9 cellular contexts compared by ENCODE assay signal in genomic region chr15:85542895-85543331, GRCh38.
A peak's percentile ranks its signal among the peaks of the same experiment; 100 is the strongest.
DNase-seq lines count a peak whose midpoint lies in the region; ATAC-seq, FAIRE-seq and TF ChIP-seq lines count a peak whose summit lies in the region.
"Had no signal": no experiment of that assay in that cellular context is flagged by ENCODE, and none has a peak within 500 bp of the region (broad histone marks: within the 10 kb centered on the region; RNA-seq: fewer than 3 reads in every experiment).

No MANE protein-coding gene starts in this region.

- H3K79me1 ChIP-seq in mesenchymal stem cell (replicated peaks; ENCODE audit: low read length, poor library complexity, severe bottlenecking): peaks cover 20% of the 10 kb centered on the region

- POLR2A ChIA-PET in activated CD4-positive, alpha-beta memory T cell treated with anti-CD3 and anti-CD28 coated beads for 36 hours (lab: Charles Lee): interaction anchor here (0.8 to 2.5 kb wide), 9 partner anchors 12 to 103 kb away, joined by 3 to 27 read pairs (median 7); no protein-coding TSS in a partner anchor
- POLR2A ChIA-PET in activated CD4-positive, alpha-beta memory T cell treated with anti-CD3 and anti-CD28 coated beads, Interleukin-2, amount 10 ng/mL, durations not matched to agents 7 days and 5 days (lab: Charles Lee): interaction anchor here (1.0 to 1.2 kb wide), 2 partner anchors 83 to 164 kb away, joined by 3 to 4 read pairs; no protein-coding TSS in a partner anchor

- TF ChIP-seq POLR2A in NB4 (IDR thresholded peaks at IDR 0.05; ENCODE audit: extremely low read depth, insufficient read length): no peak

- no peak overlapping the region for H3K4me2 ChIP-seq in mesenchymal stem cell (ENCODE audit: low read length, poor library complexity, severe bottlenecking)
- no peak overlapping the region for H3K4me2 ChIP-seq in smooth muscle cell

- no peak overlapping the region for H3K27ac ChIP-seq in mesenchymal stem cell (ENCODE audit: low read length, poor library complexity, severe bottlenecking)
- no peak overlapping the region for H3K27ac ChIP-seq in smooth muscle cell (ENCODE audit: low read depth)

- H2BK12ac ChIP-seq in mesenchymal stem cell (ENCODE audit: low read length in 2 of 2): no peak overlapping the region

- no peak overlapping the region for H2BK120ac ChIP-seq in mesenchymal stem cell (ENCODE audit: low read depth, low read length)

- peaks cover 15% of the 10 kb centered on the region for H3K36me3 Mint-ChIP-seq in activated CD4-positive, alpha-beta memory T cell treated with anti-CD3 and anti-CD28 coated beads for 36 hours
- peaks cover 40% of the 10 kb centered on the region for H3K36me3 Mint-ChIP-seq in activated CD4-positive, alpha-beta memory T cell treated with anti-CD3 and anti-CD28 coated beads, Interleukin-2, amount 10 ng/mL, durations not matched to agents 7 days and 5 days (ENCODE audit: low read depth)

- no peak overlapping the region for H3K18ac ChIP-seq in mesenchymal stem cell (ENCODE audit: low read depth in 1 of 2, low read length in 2 of 2)

- no peak overlapping the region for H2AK5ac ChIP-seq in mesenchymal stem cell (ENCODE audit: low read length, severe bottlenecking)

- H3K36me3 ChIP-seq in bronchial epithelial cell (ENCODE audit: control insufficient read depth, insufficient read depth, low read length) (peaks cover 5% of the 10 kb centered on the region), mesenchymal stem cell (ENCODE audit: control insufficient read depth in 1 of 2, insufficient read depth in 2 of 2, low read depth in 1 of 2, low read length in 2 of 2) (peaks cover 4 to 12% of the 10 kb centered on the region in 2 experiments), smooth muscle cell (ENCODE audit: low read depth) (peaks cover 13% of the 10 kb centered on the region)

- peak; percentile 34 for DNase-seq in activated CD4-positive, alpha-beta memory T cell treated with anti-CD3 and anti-CD28 coated beads for 36 hours
- DNase-seq in activated CD4-positive, alpha-beta memory T cell treated with anti-CD3 and anti-CD28 coated beads, Interleukin-2, amount 10 ng/mL, durations not matched to agents 7 days and 5 days: no peak
- DNase-seq in NB4 (ENCODE audit: low read depth) (peak; percentile 25), bronchial epithelial cell (ENCODE audit: low read depth) (peak; percentile 68), hippocampal formation (lab: John Stamatoyannopoulos, UW) (no peak), mesenchymal stem cell (no peak), smooth muscle cell (lab: John Stamatoyannopoulos, UW; ENCODE audit: unreplicated experiment) (no peak)
- no peak for DNase-seq in stimulated activated naive CD8-positive, alpha-beta T cell treated with anti-CD3 and anti-CD28 coated beads, Interleukin-15, Interleukin-2, amounts not matched to agents 100 U/mL and 50 U/mL, for 24 hours
- DNase-seq: KBM-7 had no signal

- no peak overlapping the region for H3K4ac ChIP-seq in mesenchymal stem cell (ENCODE audit: low read depth in 1 of 2, low read length in 2 of 2)

- H3K4me3 Mint-ChIP-seq in activated CD4-positive, alpha-beta memory T cell treated with anti-CD3 and anti-CD28 coated beads for 36 hours: no peak overlapping the region
- no peak overlapping the region for H3K4me3 Mint-ChIP-seq in activated CD4-positive, alpha-beta memory T cell treated with anti-CD3 and anti-CD28 coated beads, Interleukin-2, amount 10 ng/mL, durations not matched to agents 7 days and 5 days

- no CpG with 5 or more reads among the region's 3 CpGs for WGBS in mesenchymal stem cell
- WGBS in smooth muscle cell (ENCODE audit: low lambda C conversion rate): 60% methylated on average over 3 of the region's 3 CpGs

- H3K14ac ChIP-seq in mesenchymal stem cell (ENCODE audit: low read length in 2 of 2): no peak overlapping the region

- H3K27me3 Mint-ChIP-seq in activated CD4-positive, alpha-beta memory T cell treated with anti-CD3 and anti-CD28 coated beads for 36 hours: no peaks in the 10 kb centered on the region
- H3K27me3 Mint-ChIP-seq in activated CD4-positive, alpha-beta memory T cell treated with anti-CD3 and anti-CD28 coated beads, Interleukin-2, amount 10 ng/mL, durations not matched to agents 7 days and 5 days: no peaks in the 10 kb centered on the region

- no peak overlapping the region for H3K23ac ChIP-seq in mesenchymal stem cell (ENCODE audit: low read length in 2 of 2)

- H3K4me3 ChIP-seq in NB4 (ENCODE audit: low read depth, low read length) (no peak overlapping the region), bronchial epithelial cell (ENCODE audit: low read depth, low read length) (no peak overlapping the region), mesenchymal stem cell (ENCODE audit: insufficient read depth in 1 of 2, low read depth in 1 of 2, low read length in 2 of 2) (no peak overlapping the region), smooth muscle cell (no peak overlapping the region)

- no peak overlapping the region for H4K91ac ChIP-seq in mesenchymal stem cell (ENCODE audit: low read length)

- H3K27ac Mint-ChIP-seq in activated CD4-positive, alpha-beta memory T cell treated with anti-CD3 and anti-CD28 coated beads for 36 hours: peak overlapping the region; percentile 61
- H3K27ac Mint-ChIP-seq in activated CD4-positive, alpha-beta memory T cell treated with anti-CD3 and anti-CD28 coated beads, Interleukin-2, amount 10 ng/mL, durations not matched to agents 7 days and 5 days: no peak overlapping the region

- H4K8ac ChIP-seq in mesenchymal stem cell (ENCODE audit: low read length): no peak overlapping the region

- peak; percentile 50 for FAIRE-seq in bronchial epithelial cell (lab: Jason Lieb, UNC)

- peaks cover 44% of the 10 kb centered on the region for H4K20me1 ChIP-seq in smooth muscle cell (ENCODE audit: low read depth)

- no peak overlapping the region for H2AFZ ChIP-seq in mesenchymal stem cell (ENCODE audit: low read depth, low read length)
- no peak overlapping the region for H2AFZ ChIP-seq in smooth muscle cell (ENCODE audit: low read depth)

- no peaks in the 10 kb centered on the region for H3K9me3 ChIP-seq in mesenchymal stem cell (ENCODE audit: control insufficient read depth, low read length)
- no peaks in the 10 kb centered on the region for H3K9me3 ChIP-seq in smooth muscle cell (replicated peaks; ENCODE audit: low read depth)

- no peaks in the 10 kb centered on the region for H3F3A ChIP-seq in smooth muscle cell (ENCODE audit: low read depth)

- no peak overlapping the region for H3K9ac ChIP-seq in mesenchymal stem cell (ENCODE audit: low read length)
- no peak overlapping the region for H3K9ac ChIP-seq in smooth muscle cell (ENCODE audit: low read depth)

- no peak for TF ChIP-seq CTCF in NB4 (IDR thresholded peaks at IDR 0.05; ENCODE audit: low read depth, low read length)
- no peak for TF ChIP-seq CTCF in bronchial epithelial cell (IDR thresholded peaks at IDR 0.05; ENCODE audit: insufficient read depth, low read length, severe bottlenecking)
- TF ChIP-seq CTCF in smooth muscle cell (IDR thresholded peaks at IDR 0.05; ENCODE audit: borderline replicate concordance, insufficient read depth, poor library complexity, severe bottlenecking): no peak

- H3K79me2 ChIP-seq in smooth muscle cell (ENCODE audit: low read depth): peaks cover 33% of the 10 kb centered on the region

- no peaks in the 10 kb centered on the region for H3K4me1 ChIP-seq in mesenchymal stem cell (ENCODE audit: control insufficient read depth, insufficient read depth, low read depth, low read length)
- H3K4me1 ChIP-seq in smooth muscle cell (ENCODE audit: low read depth): no peaks in the 10 kb centered on the region

- no peak overlapping the region for H2BK15ac ChIP-seq in mesenchymal stem cell (ENCODE audit: low read depth, poor library complexity, severe bottlenecking)

- CTCF ChIA-PET in activated CD4-positive, alpha-beta memory T cell treated with anti-CD3 and anti-CD28 coated beads for 36 hours (lab: Charles Lee): interaction anchor here (0.6 to 3.2 kb wide), 7 partner anchors 9 to 247 kb away, joined by 3 to 13 read pairs (median 4); no protein-coding TSS in a partner anchor
- CTCF ChIA-PET in activated CD4-positive, alpha-beta memory T cell treated with anti-CD3 and anti-CD28 coated beads, Interleukin-2, amount 10 ng/mL, durations not matched to agents 7 days and 5 days (lab: Charles Lee): interaction anchor here (0.6 to 1.9 kb wide), 5 partner anchors 12 to 247 kb away, joined by 3 to 5 read pairs (median 5); no protein-coding TSS in a partner anchor

- H3K9me3 Mint-ChIP-seq in activated CD4-positive, alpha-beta memory T cell treated with anti-CD3 and anti-CD28 coated beads for 36 hours: no peaks in the 10 kb centered on the region
- H3K9me3 Mint-ChIP-seq in activated CD4-positive, alpha-beta memory T cell treated with anti-CD3 and anti-CD28 coated beads, Interleukin-2, amount 10 ng/mL, durations not matched to agents 7 days and 5 days: no peaks in the 10 kb centered on the region

- intact Hi-C loops in activated CD4-positive, alpha-beta memory T cell treated with anti-CD3 and anti-CD28 coated beads for 36 hours (cut with micrococcal nuclease): loop anchor here (1.0 to 5.0 kb wide), 9 partner anchors 9 to 249 kb away; partner anchors contain the start of gene KLHL25

- H2BK5ac ChIP-seq in mesenchymal stem cell (ENCODE audit: low read depth, low read length, poor library complexity, severe bottlenecking): no peak overlapping the region

- ATAC-seq in stimulated activated naive CD8-positive, alpha-beta T cell treated with anti-CD3 and anti-CD28 coated beads, Interleukin-15, Interleukin-2, amounts not matched to agents 100 U/mL and 50 U/mL, for 24 hours: peak; percentile 84

- H3K27me3 ChIP-seq in bronchial epithelial cell (ENCODE audit: control insufficient read depth, insufficient read depth, low read length) (no peaks in the 10 kb centered on the region), mesenchymal stem cell (ENCODE audit: control insufficient read depth in 1 of 2, insufficient read depth in 1 of 2, low read length in 2 of 2) (no peaks in the 10 kb centered on the region), smooth muscle cell (ENCODE audit: low read depth) (no peaks in the 10 kb centered on the region)

- H3K4me1 Mint-ChIP-seq in activated CD4-positive, alpha-beta memory T cell treated with anti-CD3 and anti-CD28 coated beads for 36 hours (ENCODE audit: low read depth): peaks cover 76% of the 10 kb centered on the region
- peaks cover 76% of the 10 kb centered on the region for H3K4me1 Mint-ChIP-seq in activated CD4-positive, alpha-beta memory T cell treated with anti-CD3 and anti-CD28 coated beads, Interleukin-2, amount 10 ng/mL, durations not matched to agents 7 days and 5 days

Comparison
In these comparisons a context has a peak if more than half of its experiments do, and no peak if none do; other contexts are left out.
1. DNase-seq: peak in activated CD4-positive, alpha-beta memory T cell treated with anti-CD3 and anti-CD28 coated beads for 36 hours (single experiment), NB4 (single experiment) and bronchial epithelial cell (single experiment); none in activated CD4-positive, alpha-beta memory T cell treated with anti-CD3 and anti-CD28 coated beads, Interleukin-2, amount 10 ng/mL, durations not matched to agents 7 days and 5 days (single experiment), stimulated activated naive CD8-positive, alpha-beta T cell treated with anti-CD3 and anti-CD28 coated beads, Interleukin-15, Interleukin-2, amounts not matched to agents 100 U/mL and 50 U/mL, for 24 hours (single experiment), hippocampal formation (0 of 2), mesenchymal stem cell (single experiment) and smooth muscle cell (single experiment).